Comparison of ENCODE assay signal across 13 cellular contexts in genomic region chr1:15290382-15290781, GRCh38.
DNase-seq lines count a peak whose midpoint lies in the region; ATAC-seq lines count a peak whose summit lies in the region.
"Had no signal": no experiment of that assay in that cellular context is flagged by ENCODE, and none has a peak within 500 bp of the region (broad histone marks: within the 10 kb centered on the region; RNA-seq: fewer than 3 reads in every experiment).

No MANE protein-coding gene starts in this region.

- ATAC-seq in GM21526 (IDR thresholded peaks at IDR 0.05; ENCODE audit: low FRiP score, unreplicated experiment) (no peak), HG03095 (IDR thresholded peaks at IDR 0.05; ENCODE audit: unreplicated experiment) (no peak)
- ATAC-seq: lower lobe of right lung had no signal

- DNase-seq in AG08396 (ENCODE audit: low spot score) (peak; percentile 30), ELR (ENCODE audit: low read depth) (peak; percentile 82), fibroblast of peridontal ligament (ENCODE audit: extremely low read depth) (peak; percentile 65), 8988T (no peak), LoVo (ENCODE audit: low spot score) (no peak)
- DNase-seq in activated T-cell treated with anti-CD3 and anti-CD28 coated beads, Interleukin-2, amount 50 U/mL, for 48 hours, result peak; percentile 32 to 39
- DNase-seq: CD8-positive, alpha-beta memory T cell; lower lobe of right lung; NCI-H1436; NCI-H82; stomach had no signal

Comparison
In these comparisons a context has a peak if more than half of its experiments do, and no peak if none do; other contexts are left out.
1. DNase-seq: peak in AG08396 (single experiment), ELR (single experiment), activated T-cell treated with anti-CD3 and anti-CD28 coated beads, Interleukin-2, amount 50 U/mL, for 48 hours (2 of 2) and fibroblast of peridontal ligament (single experiment); none in 8988T (single experiment) and LoVo (single experiment).